Comparison of ENCODE assay signal across 8 cellular contexts in the genomic region with DNA sequence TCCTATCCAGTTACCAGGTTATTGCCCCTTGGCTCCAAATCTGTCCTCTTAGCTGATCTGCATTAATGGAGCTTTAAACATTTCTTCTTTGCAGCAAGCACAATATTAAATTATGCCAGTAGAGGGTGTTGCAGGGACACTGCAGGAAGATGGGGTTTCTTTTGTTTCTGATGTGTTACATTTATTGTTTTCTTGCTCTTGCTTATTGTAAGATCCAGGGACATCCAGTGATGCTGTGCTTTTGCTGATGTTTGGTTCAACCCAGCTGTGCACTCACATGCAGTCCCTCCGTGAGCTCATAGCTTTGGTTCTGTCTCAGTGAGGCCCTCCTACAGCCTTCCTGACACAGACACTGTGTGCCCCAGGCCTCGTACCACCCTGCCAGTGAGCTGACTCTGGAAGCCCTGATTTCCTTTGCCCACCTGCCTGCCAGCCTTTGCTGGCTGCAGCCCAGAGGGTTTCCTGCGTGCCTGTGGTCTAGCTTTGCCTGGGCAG.
A peak's percentile ranks its signal among the peaks of the same experiment; 100 is the strongest.
DNase-seq lines count a peak whose midpoint lies in the region; ATAC-seq and TF ChIP-seq lines count a peak whose summit lies in the region.

No MANE protein-coding gene starts in this region.

- no peaks in the 10 kb centered on the region for H3K9me3 ChIP-seq in cardiac muscle cell (ENCODE audit: low read depth)

- peak; percentile 26 for DNase-seq in COR-L47 (lab: John Stamatoyannopoulos, UW)
- peak; percentile 80 for DNase-seq in H4 (ENCODE audit: low spot score)
- DNase-seq in NCI-H2196 (lab: John Stamatoyannopoulos, UW; ENCODE audit: unreplicated experiment) = peak; percentile 41
- peak; percentile 60 for DNase-seq in amniotic epithelial cell (ENCODE audit: low read depth)
- peak; percentile 59 to 74 for DNase-seq in cardiac muscle cell (ENCODE audit: low read depth in 1 of 2, low spot score in 1 of 2)
- peak in 6 of 10 donors; percentile 17 to 84 (median 31) for DNase-seq in posterior cingulate gyrus

- peak overlapping the region; percentile 29 for H3K27ac ChIP-seq in cardiac muscle cell

- intact Hi-C loops in posterior cingulate gyrus (cut with DNase I) = loop anchor here (1.0 kb wide), 1 partner anchor 464 kb away; no protein-coding TSS in a partner anchor

- H3K4me1 ChIP-seq in cardiac muscle cell (ENCODE audit: low read depth) = peaks cover 16% of the 10 kb centered on the region

- no peak for ATAC-seq in GM21423 (IDR thresholded peaks at IDR 0.05; ENCODE audit: unreplicated experiment)
- no peak for ATAC-seq in GM18907 (IDR thresholded peaks at IDR 0.05; ENCODE audit: unreplicated experiment)

- no peaks in the 10 kb centered on the region for H3K27me3 ChIP-seq in cardiac muscle cell

- H3K36me3 ChIP-seq in cardiac muscle cell = no peaks in the 10 kb centered on the region

- peak; percentile 65 for TF ChIP-seq CTCF in cardiac muscle cell (IDR thresholded peaks at IDR 0.05; ENCODE audit: low read depth, low read length)

- H3K4me3 ChIP-seq in cardiac muscle cell = no peak overlapping the region

Comparison
In these comparisons a context has a peak if more than half of its experiments do, and no peak if none do; other contexts are left out.
1. DNase-seq: peak in every context shown above with its lines; median percentile 80 in H4; 66 in cardiac muscle cell; 60 in amniotic epithelial cell; 41 in NCI-H2196; 31 in posterior cingulate gyrus; 26 in COR-L47.